Comparison of ENCODE assay signal across 7 cellular contexts in the genomic region with DNA sequence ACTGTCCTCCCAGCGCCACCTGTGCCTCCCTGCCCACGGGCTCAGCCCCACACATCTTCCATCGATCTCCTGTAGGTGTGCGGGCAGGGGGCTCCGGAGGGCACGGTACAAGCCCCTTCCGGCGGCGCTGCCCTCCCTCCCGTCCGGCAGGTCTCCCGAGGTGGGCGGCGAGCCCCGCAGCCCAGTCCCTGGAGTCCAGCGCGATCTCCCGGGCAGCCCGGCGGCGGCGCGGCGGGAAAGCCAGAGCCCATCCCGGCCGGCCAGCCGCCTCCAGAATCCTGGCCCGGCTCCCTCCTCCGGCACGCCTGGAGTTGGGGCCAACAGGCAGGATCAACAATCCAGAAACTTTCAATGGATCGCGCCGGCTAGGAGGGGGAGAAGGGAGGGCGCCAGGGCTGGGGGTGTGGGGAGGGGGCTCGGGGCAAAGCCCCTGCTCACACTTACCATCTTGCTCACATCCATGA.
A peak's percentile ranks its signal among the peaks of the same experiment; 100 is the strongest.
DNase-seq lines count a peak whose midpoint lies in the region; ATAC-seq and TF ChIP-seq lines count a peak whose summit lies in the region.

No MANE protein-coding gene starts in this region.

- H3K27me3 Mint-ChIP-seq in chondrocyte (ENCODE audit: low read depth): no peaks in the 10 kb centered on the region
- H3K27me3 Mint-ChIP-seq in stimulated activated naive B cell treated with anti-CD40 and anti-IgM and Interleukin-4, amounts not matched to agents 10 μg/mL and 1 μg/mL and 100 μg/mL, for 72 hours: no peaks in the 10 kb centered on the region

- peaks cover 39% of the 10 kb centered on the region for H3K4me1 Mint-ChIP-seq in chondrocyte (ENCODE audit: low read depth)
- H3K4me1 Mint-ChIP-seq in stimulated activated naive B cell treated with anti-CD40 and anti-IgM and Interleukin-4, amounts not matched to agents 10 μg/mL and 1 μg/mL and 100 μg/mL, for 72 hours: peaks cover 9 to 21% of the 10 kb centered on the region in 2 donors

- peak in 1 of 2 donors; percentile 22 for ATAC-seq in stimulated activated naive B cell treated with anti-CD40 and anti-IgM and Interleukin-4, amounts not matched to agents 10 μg/mL and 1 μg/mL and 100 μg/mL, for 72 hours (replicated peaks)
- ATAC-seq in GM21723 (IDR thresholded peaks at IDR 0.05; ENCODE audit: unreplicated experiment): no peak

- H3K9me3 Mint-ChIP-seq in chondrocyte (ENCODE audit: low read depth): peaks cover 3% of the 10 kb centered on the region
- H3K9me3 Mint-ChIP-seq in stimulated activated naive B cell treated with anti-CD40 and anti-IgM and Interleukin-4, amounts not matched to agents 10 μg/mL and 1 μg/mL and 100 μg/mL, for 72 hours: no peaks in the 10 kb centered on the region

- peak overlapping the region; percentile 73 for H3K4me3 Mint-ChIP-seq in chondrocyte (ENCODE audit: unreplicated experiment)
- H3K4me3 Mint-ChIP-seq in stimulated activated naive B cell treated with anti-CD40 and anti-IgM and Interleukin-4, amounts not matched to agents 10 μg/mL and 1 μg/mL and 100 μg/mL, for 72 hours: peak overlapping the region; percentile 48 to 64

- peak; percentile 27 for TF ChIP-seq CTCF in chondrocyte (IDR thresholded peaks at IDR 0.05)

- peak overlapping the region; percentile 32 for H3K27ac Mint-ChIP-seq in chondrocyte (ENCODE audit: unreplicated experiment)
- H3K27ac Mint-ChIP-seq in stimulated activated naive B cell treated with anti-CD40 and anti-IgM and Interleukin-4, amounts not matched to agents 10 μg/mL and 1 μg/mL and 100 μg/mL, for 72 hours: no peak overlapping the region

- H3K4me3 ChIP-seq in GM08714 (ENCODE audit: low read length): peak overlapping the region; percentile 10; the same call in 1 of the 2 replicates

- DNase-seq in NCI-H526 (lab: John Stamatoyannopoulos, UW) (peak; percentile 33 to 82), chondrocyte (ENCODE audit: low spot score) (no peak), left kidney (ENCODE audit: low read depth, low spot score) (peak; percentile 86), HUDEP-2 (lab: John Stamatoyannopoulos, UW; ENCODE audit: unreplicated experiment in 76 of 76) (no peak)
- DNase-seq in stimulated activated naive B cell treated with anti-CD40 and anti-IgM and Interleukin-4, amounts not matched to agents 10 μg/mL and 1 μg/mL and 100 μg/mL, for 72 hours: no peak

- peaks cover 4% of the 10 kb centered on the region for H3K36me3 Mint-ChIP-seq in chondrocyte (ENCODE audit: low read depth)
- peaks cover 0 to 3% of the 10 kb centered on the region in 2 donors for H3K36me3 Mint-ChIP-seq in stimulated activated naive B cell treated with anti-CD40 and anti-IgM and Interleukin-4, amounts not matched to agents 10 μg/mL and 1 μg/mL and 100 μg/mL, for 72 hours

Comparison
In these comparisons a context has a peak if more than half of its experiments do, and no peak if none do; other contexts are left out.
1. DNase-seq: peak in NCI-H526 (2 of 2) and left kidney (single experiment); none in chondrocyte (single experiment), stimulated activated naive B cell treated with anti-CD40 and anti-IgM and Interleukin-4, amounts not matched to agents 10 μg/mL and 1 μg/mL and 100 μg/mL, for 72 hours (single experiment) and HUDEP-2 (0 of 76).